Comparison of ENCODE assay signal across 31 cellular contexts in the genomic region with DNA sequence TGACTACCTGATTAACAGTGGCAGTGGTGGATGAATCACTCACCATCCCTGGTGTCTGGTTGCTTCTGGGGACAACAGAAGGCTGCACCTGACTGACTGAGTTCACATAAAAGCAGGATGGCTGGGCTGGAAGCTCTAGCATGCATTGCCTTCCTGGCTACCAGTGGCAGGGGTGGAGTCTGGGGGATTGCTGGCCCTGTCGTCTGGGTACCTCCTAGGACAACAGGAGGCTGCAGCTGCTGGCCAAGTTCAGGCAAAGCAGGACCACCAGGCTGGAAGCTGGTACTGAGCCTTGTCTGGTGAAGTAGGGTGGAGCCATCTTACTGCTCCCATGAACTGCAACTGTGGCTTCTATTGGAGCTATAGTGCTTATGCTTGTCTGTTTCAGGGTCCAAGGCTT.
"Had no signal": no experiment of that assay in that cellular context is flagged by ENCODE, and none has a peak within 500 bp of the region (broad histone marks: within the 10 kb centered on the region; RNA-seq: fewer than 3 reads in every experiment).

No MANE protein-coding gene starts in this region.

- H3K27me3 Mint-ChIP-seq: activated CD4-positive, alpha-beta memory T cell treated with anti-CD3 and anti-CD28 coated beads, Interleukin-2, amount 10 ng/mL, durations not matched to agents 7 days and 5 days; activated CD4-positive, alpha-beta T cell treated with anti-CD3 and anti-CD28 coated beads, Interleukin-2, amount 10 ng/mL, durations not matched to agents 7 days and 5 days; activated naive CD4-positive, alpha-beta T cell treated with anti-CD3 and anti-CD28 coated beads, Interleukin-2, amount 10 ng/mL, durations not matched to agents 7 days and 5 days; activated naive CD8-positive, alpha-beta T cell treated with anti-CD3 and anti-CD28 coated beads, Interleukin-2, amount 10 ng/mL, durations not matched to agents 7 days and 5 days; activated T-cell treated with anti-CD3 and anti-CD28 coated beads, Interleukin-2, amount 50 U/mL, for 24 hours; dendritic cell treated with granulocyte-macrophage colony-stimulating factor and Interleukin-4, amounts not matched to agents 40 ng/mL and 50 ng/mL, for 4 days; effector memory CD8-positive, alpha-beta T cell had no signal

- H3K27ac ChIP-seq: ascending aorta, breast epithelium, cardiac muscle cell, coronary artery, dorsolateral prefrontal cortex, esophagus muscularis mucosa, gastroesophageal sphincter, VCaP had no signal

- DNase-seq: activated CD4-positive, alpha-beta memory T cell treated with anti-CD3 and anti-CD28 coated beads, Interleukin-2, amount 10 ng/mL, durations not matched to agents 7 days and 5 days; activated CD4-positive, alpha-beta T cell treated with anti-CD3 and anti-CD28 coated beads for 1 hour; activated CD4-positive, alpha-beta T cell treated with anti-CD3 and anti-CD28 coated beads for 4 hours; activated CD4-positive, alpha-beta T cell treated with anti-CD3 and anti-CD28 coated beads, Interleukin-2, amount 10 ng/mL, durations not matched to agents 7 days and 5 days; activated CD4-positive, alpha-beta T cell treated with anti-CD3 and anti-CD28 coated beads, Interleukin-2, amount 50 U/mL, for 4 hours; activated CD8-positive, alpha-beta memory T cell treated with anti-CD3 and anti-CD28 coated beads, Interleukin-2, amount 50 U/mL, for 48 hours; activated gamma-delta T cell; activated naive CD4-positive, alpha-beta T cell; activated naive CD4-positive, alpha-beta T cell treated with anti-CD3 and anti-CD28 coated beads, Interleukin-2, amount 10 ng/mL, durations not matched to agents 7 days and 5 days; activated naive CD8-positive, alpha-beta T cell treated with anti-CD3 and anti-CD28 coated beads, Interleukin-2, amount 10 ng/mL, durations not matched to agents 7 days and 5 days; activated T-cell treated with anti-CD3 and anti-CD28 coated beads for 4 hours; activated T-cell treated with anti-CD3 and anti-CD28 coated beads, Interleukin-2, amount 50 U/mL, for 24 hours; activated T-cell treated with anti-CD3 and anti-CD28 coated beads, Interleukin-2, amount 50 U/mL, for 72 hours; central memory CD4-positive, alpha-beta T cell; cerebellar nuclear complex; dorsolateral prefrontal cortex; effector memory CD8-positive, alpha-beta T cell; erythroblast; foreskin melanocyte; T-helper 2 cell had no signal

- H3K4me1 Mint-ChIP-seq: activated CD4-positive, alpha-beta memory T cell treated with anti-CD3 and anti-CD28 coated beads, Interleukin-2, amount 10 ng/mL, durations not matched to agents 7 days and 5 days; activated CD4-positive, alpha-beta T cell treated with anti-CD3 and anti-CD28 coated beads, Interleukin-2, amount 10 ng/mL, durations not matched to agents 7 days and 5 days; activated naive CD4-positive, alpha-beta T cell treated with anti-CD3 and anti-CD28 coated beads, Interleukin-2, amount 10 ng/mL, durations not matched to agents 7 days and 5 days; activated naive CD8-positive, alpha-beta T cell treated with anti-CD3 and anti-CD28 coated beads, Interleukin-2, amount 10 ng/mL, durations not matched to agents 7 days and 5 days; brain; WTC11 had no signal

- H3K4me3 Mint-ChIP-seq: activated CD4-positive, alpha-beta memory T cell treated with anti-CD3 and anti-CD28 coated beads, Interleukin-2, amount 10 ng/mL, durations not matched to agents 7 days and 5 days; activated CD4-positive, alpha-beta T cell treated with anti-CD3 and anti-CD28 coated beads, Interleukin-2, amount 10 ng/mL, durations not matched to agents 7 days and 5 days; activated naive CD4-positive, alpha-beta T cell treated with anti-CD3 and anti-CD28 coated beads, Interleukin-2, amount 10 ng/mL, durations not matched to agents 7 days and 5 days; activated naive CD8-positive, alpha-beta T cell treated with anti-CD3 and anti-CD28 coated beads, Interleukin-2, amount 10 ng/mL, durations not matched to agents 7 days and 5 days; activated T-cell treated with anti-CD3 and anti-CD28 coated beads, Interleukin-2, amount 50 U/mL, for 24 hours; activated T-cell treated with anti-CD3 and anti-CD28 coated beads, Interleukin-2, amount 50 U/mL, for 72 hours; brain; dendritic cell treated with granulocyte-macrophage colony-stimulating factor and Interleukin-4, amounts not matched to agents 40 ng/mL and 50 ng/mL, for 4 days; effector memory CD8-positive, alpha-beta T cell; WTC11 had no signal

- H3K9me3 ChIP-seq: ascending aorta had no signal

- H3K4me3 ChIP-seq: ascending aorta, breast epithelium, cardiac muscle cell, coronary artery, dorsolateral prefrontal cortex, esophagus muscularis mucosa, gastroesophageal sphincter had no signal

- H3K36me3 Mint-ChIP-seq: activated naive CD4-positive, alpha-beta T cell treated with anti-CD3 and anti-CD28 coated beads, Interleukin-2, amount 10 ng/mL, durations not matched to agents 7 days and 5 days; activated naive CD8-positive, alpha-beta T cell treated with anti-CD3 and anti-CD28 coated beads, Interleukin-2, amount 10 ng/mL, durations not matched to agents 7 days and 5 days; brain had no signal

- H3K36me3 ChIP-seq: ascending aorta, breast epithelium, cardiac muscle cell, esophagus muscularis mucosa, gastroesophageal sphincter had no signal

- ATAC-seq: activated naive CD4-positive, alpha-beta T cell treated with anti-CD3 and anti-CD28 coated beads, Interleukin-2, amount 50 U/mL, for 72 hours; activated T-cell treated with anti-CD3 and anti-CD28 coated beads, Interleukin-2, amount 50 U/mL, for 72 hours; effector memory CD8-positive, alpha-beta T cell; gastroesophageal sphincter; WTC11 had no signal

- H3K4me1 ChIP-seq: ascending aorta, breast epithelium, esophagus muscularis mucosa, gastroesophageal sphincter had no signal

- H3K27me3 ChIP-seq: ascending aorta, breast epithelium, cardiac muscle cell, dorsolateral prefrontal cortex, esophagus muscularis mucosa, gastroesophageal sphincter had no signal

- H3K27ac Mint-ChIP-seq: activated CD4-positive, alpha-beta memory T cell treated with anti-CD3 and anti-CD28 coated beads, Interleukin-2, amount 10 ng/mL, durations not matched to agents 7 days and 5 days; activated CD4-positive, alpha-beta T cell treated with anti-CD3 and anti-CD28 coated beads, Interleukin-2, amount 10 ng/mL, durations not matched to agents 7 days and 5 days; activated naive CD4-positive, alpha-beta T cell treated with anti-CD3 and anti-CD28 coated beads, Interleukin-2, amount 10 ng/mL, durations not matched to agents 7 days and 5 days; activated naive CD4-positive, alpha-beta T cell treated with anti-CD3 and anti-CD28 coated beads, Interleukin-2, amount 50 U/mL, for 72 hours; activated naive CD8-positive, alpha-beta T cell treated with anti-CD3 and anti-CD28 coated beads, Interleukin-2, amount 10 ng/mL, durations not matched to agents 7 days and 5 days; activated T-cell treated with anti-CD3 and anti-CD28 coated beads, Interleukin-2, amount 50 U/mL, for 24 hours; activated T-cell treated with anti-CD3 and anti-CD28 coated beads, Interleukin-2, amount 50 U/mL, for 72 hours; brain; dendritic cell treated with granulocyte-macrophage colony-stimulating factor and Interleukin-4, amounts not matched to agents 40 ng/mL and 50 ng/mL, for 4 days; effector memory CD8-positive, alpha-beta T cell; WTC11 had no signal
